8 cellular contexts compared by ENCODE assay signal in the genomic region with DNA sequence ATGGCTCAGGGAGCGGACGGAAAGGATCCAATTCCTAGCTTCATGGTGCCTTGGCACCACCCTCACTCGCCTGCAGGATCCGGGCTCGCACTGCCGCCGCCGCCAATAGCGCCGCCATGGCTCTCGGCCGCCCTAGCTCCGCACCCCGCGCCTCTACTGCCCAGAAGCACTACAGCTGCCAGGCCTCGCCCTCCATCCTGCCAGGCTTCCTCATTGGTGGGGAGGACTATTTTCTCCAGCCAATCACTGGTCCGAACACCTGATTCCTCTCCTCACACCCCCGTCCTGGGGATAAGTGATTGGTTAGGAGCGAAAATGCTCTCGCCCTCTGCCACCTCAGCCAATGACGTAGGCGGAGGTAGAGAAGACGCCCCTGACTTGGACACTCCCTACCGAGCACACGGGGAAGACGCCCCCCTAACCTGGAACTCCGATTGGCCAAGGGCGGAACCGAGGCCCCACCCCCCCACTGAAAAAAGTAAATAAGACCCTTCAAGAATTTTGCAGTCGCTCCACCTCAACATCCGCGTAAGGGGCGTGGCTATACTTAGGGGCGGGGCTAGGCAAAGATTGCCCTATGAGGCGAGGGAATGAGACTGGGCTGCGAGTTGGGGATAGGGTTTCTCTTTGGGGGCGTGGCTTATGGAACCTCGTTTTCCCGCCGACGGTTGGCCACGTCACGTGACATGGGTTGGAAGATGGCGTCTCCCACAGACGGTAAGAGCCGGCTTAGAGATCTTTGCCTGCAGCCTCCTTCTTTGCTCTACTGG. TPM values are rescaled to one million over a fixed set of nuclear protein-coding genes. Genes with fewer than 3 reads are reported as not detected.
DNase-seq lines count a peak whose midpoint lies in the region; ATAC-seq lines count a peak whose summit lies in the region.

A gene (minus strand): TSS at position 177 of the 770 bp plus-strand sequence. CDS start 59 bp downstream, at position 118.
A gene with protein sequence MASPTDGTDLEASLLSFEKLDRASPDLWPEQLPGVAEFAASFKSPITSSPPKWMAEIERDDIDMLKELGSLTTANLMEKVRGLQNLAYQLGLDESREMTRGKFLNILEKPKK (plus strand): TSS at position 680 of the 770 bp plus-strand sequence. CDS start 19 bp downstream, at position 699.

- peak; percentile 88 for ATAC-seq in GM21529 (IDR thresholded peaks at IDR 0.05; ENCODE audit: unreplicated experiment)

- H3K9me3 Mint-ChIP-seq in IgD-negative memory B cell = no peaks in the 10 kb centered on the region

- peak; percentile 99 for DNase-seq in DMS153 treated with DMSO at 0.1 percent for 48 hours (lab: John Stamatoyannopoulos, UW; ENCODE audit: unreplicated experiment)
- DNase-seq in OCI-M1 (lab: John Stamatoyannopoulos, UW) = peak; percentile 100
- DNase-seq in activated T-cell treated with anti-CD3 and anti-CD28 coated beads for 24 hours (ENCODE audit: low read depth) = peak; percentile 100
- peak; percentile 99 for DNase-seq in epidermal melanocyte (ENCODE audit: insufficient read length, low spot score)
- DNase-seq in middle frontal gyrus (ENCODE audit: extremely low spot score, low spot score) = peak; percentile 97
- DNase-seq in stimulated activated CD8-positive, alpha-beta memory T cell treated with anti-CD3 and anti-CD28 coated beads, Interleukin-2, amount 100 ng/mL, for 48 hours (ENCODE audit: low read depth in 2 of 2) = peak; percentile 97 to 100

- H3K27me3 Mint-ChIP-seq in IgD-negative memory B cell = no peaks in the 10 kb centered on the region

- peaks cover 9 to 26% (median 20%) of the 10 kb centered on the region in 3 donors for H3K4me1 Mint-ChIP-seq in IgD-negative memory B cell

- peak within 1 kb of the TSS; percentile 81 to 100 (median 100) for H3K4me3 Mint-ChIP-seq in IgD-negative memory B cell

- peaks cover 5% of the 10 kb centered on the region for H3K36me3 Mint-ChIP-seq in IgD-negative memory B cell

- peak within 1 kb of the TSS; percentile 62 to 97 (median 74) for H3K27ac Mint-ChIP-seq in IgD-negative memory B cell

RNA-seq across cellular contexts. Expression of the first gene that starts in this region (rescaled TPM):
- 14.3 TPM for polyA plus RNA-seq in IgD-negative memory B cell

RNA-seq across cellular contexts. Expression of the second gene that starts in this region (rescaled TPM):
- polyA plus RNA-seq in IgD-negative memory B cell = 10.4 TPM

Comparison
In these comparisons a context has a peak if more than half of its experiments do, and no peak if none do; other contexts are left out.
1. Peak in every context shown above with its lines: DNase-seq and ATAC-seq.